Comparison of ENCODE assay signal across 24 cellular contexts in genomic region chr18:8767356-8767755, GRCh38.
"Had no signal": no experiment of that assay in that cellular context is flagged by ENCODE, and none has a peak within 500 bp of the region (broad histone marks: within the 10 kb centered on the region; RNA-seq: fewer than 3 reads in every experiment).

No MANE protein-coding gene starts in this region.

- DNase-seq: activated CD4-positive, alpha-beta T cell treated with anti-CD3 and anti-CD28 coated beads, Interleukin-2, amount 50 U/mL, for 1 hour; activated CD4-positive, CD25-positive, alpha-beta regulatory T cell treated with anti-CD3 and anti-CD28 coated beads, Interleukin-2, amount 50 U/mL, for 72 hours; activated CD8-positive, alpha-beta memory T cell treated with anti-CD3 and anti-CD28 coated beads, Interleukin-2, amount 50 U/mL, for 4 hours; activated naive CD4-positive, alpha-beta T cell treated with anti-CD3 and anti-CD28 coated beads, Interleukin-2, amount 10 ng/mL, durations not matched to agents 7 days and 5 days; activated naive CD8-positive, alpha-beta T cell treated with anti-CD3 and anti-CD28 coated beads, Interleukin-2, amount 50 U/mL, for 24 hours; activated T-cell treated with anti-CD3 and anti-CD28 coated beads, Interleukin-2, amount 50 U/mL, for 4 hours; anterior cingulate cortex; brain microvascular endothelial cell; colonic mucosa; heart left ventricle; kidney; small intestine; stimulated activated CD4-positive, alpha-beta T cell treated with anti-CD3 and anti-CD28 coated beads, Interleukin-15, amount 100 ng/mL, for 24 hours; stimulated activated CD4-positive, alpha-beta T cell treated with anti-CD3 and anti-CD28 coated beads, Interleukin-4, amount 100 ng/mL, for 24 hours; stomach had no signal

- H3K9me3 Mint-ChIP-seq: central memory CD8-positive, alpha-beta T cell; nephron had no signal

- H3K27ac ChIP-seq: brain microvascular endothelial cell, colonic mucosa, right atrium auricular region, thoracic aorta had no signal

- H3K27ac Mint-ChIP-seq: activated naive CD4-positive, alpha-beta T cell treated with anti-CD3 and anti-CD28 coated beads, Interleukin-2, amount 10 ng/mL, durations not matched to agents 7 days and 5 days; activated naive CD8-positive, alpha-beta T cell treated with anti-CD3 and anti-CD28 coated beads, Interleukin-2, amount 50 U/mL, for 24 hours; mesothelial cell of epicardium; nephron; progenitor cell of endocrine pancreas; stimulated activated effector memory CD8-positive, alpha-beta T cell treated with anti-CD3 and anti-CD28 coated beads, Interleukin-12 subunit alpha, Interleukin-12 subunit beta, amount 100 ng/mL, for 72 hours had no signal

- H3K27me3 ChIP-seq: brain microvascular endothelial cell, colonic mucosa, heart left ventricle, right atrium auricular region, stomach had no signal

- ATAC-seq: activated naive CD8-positive, alpha-beta T cell treated with anti-CD3 and anti-CD28 coated beads, Interleukin-2, amount 50 U/mL, for 24 hours; activated T-cell treated with anti-CD3 and anti-CD28 coated beads, Interleukin-2, amount 50 U/mL, for 4 hours; left lobe of liver; stimulated activated effector memory CD8-positive, alpha-beta T cell treated with anti-CD3 and anti-CD28 coated beads, Interleukin-12 subunit alpha, Interleukin-12 subunit beta, amount 100 ng/mL, for 72 hours had no signal

- H3K4me3 ChIP-seq: colonic mucosa, heart left ventricle, lung, right atrium auricular region, stomach, thoracic aorta had no signal

- H3K27me3 Mint-ChIP-seq: activated naive CD8-positive, alpha-beta T cell treated with anti-CD3 and anti-CD28 coated beads, Interleukin-2, amount 50 U/mL, for 24 hours; progenitor cell of endocrine pancreas had no signal

- H3K36me3 Mint-ChIP-seq: stimulated activated effector memory CD8-positive, alpha-beta T cell treated with anti-CD3 and anti-CD28 coated beads, Interleukin-12 subunit alpha, Interleukin-12 subunit beta, amount 100 ng/mL, for 72 hours had no signal

- H3K36me3 ChIP-seq: colonic mucosa, right atrium auricular region, thoracic aorta had no signal

- H3K4me1 ChIP-seq: colonic mucosa, right atrium auricular region had no signal

- H3K9me3 ChIP-seq: colonic mucosa, heart left ventricle, right atrium auricular region, stomach, thoracic aorta had no signal

- H3K4me3 Mint-ChIP-seq: activated naive CD4-positive, alpha-beta T cell treated with anti-CD3 and anti-CD28 coated beads, Interleukin-2, amount 10 ng/mL, durations not matched to agents 7 days and 5 days; activated naive CD8-positive, alpha-beta T cell treated with anti-CD3 and anti-CD28 coated beads, Interleukin-2, amount 50 U/mL, for 24 hours; activated T-cell treated with anti-CD3 and anti-CD28 coated beads, Interleukin-2, amount 50 U/mL, for 4 hours; central memory CD8-positive, alpha-beta T cell; mesothelial cell of epicardium; nephron; stimulated activated effector memory CD8-positive, alpha-beta T cell treated with anti-CD3 and anti-CD28 coated beads, Interleukin-12 subunit alpha, Interleukin-12 subunit beta, amount 100 ng/mL, for 72 hours had no signal

- H3K4me1 Mint-ChIP-seq: activated naive CD4-positive, alpha-beta T cell treated with anti-CD3 and anti-CD28 coated beads, Interleukin-2, amount 10 ng/mL, durations not matched to agents 7 days and 5 days; activated naive CD8-positive, alpha-beta T cell treated with anti-CD3 and anti-CD28 coated beads, Interleukin-2, amount 50 U/mL, for 24 hours; central memory CD8-positive, alpha-beta T cell; stimulated activated effector memory CD8-positive, alpha-beta T cell treated with anti-CD3 and anti-CD28 coated beads, Interleukin-12 subunit alpha, Interleukin-12 subunit beta, amount 100 ng/mL, for 72 hours had no signal
